1 cellular context compared by ENCODE assay signal in the genomic region with DNA sequence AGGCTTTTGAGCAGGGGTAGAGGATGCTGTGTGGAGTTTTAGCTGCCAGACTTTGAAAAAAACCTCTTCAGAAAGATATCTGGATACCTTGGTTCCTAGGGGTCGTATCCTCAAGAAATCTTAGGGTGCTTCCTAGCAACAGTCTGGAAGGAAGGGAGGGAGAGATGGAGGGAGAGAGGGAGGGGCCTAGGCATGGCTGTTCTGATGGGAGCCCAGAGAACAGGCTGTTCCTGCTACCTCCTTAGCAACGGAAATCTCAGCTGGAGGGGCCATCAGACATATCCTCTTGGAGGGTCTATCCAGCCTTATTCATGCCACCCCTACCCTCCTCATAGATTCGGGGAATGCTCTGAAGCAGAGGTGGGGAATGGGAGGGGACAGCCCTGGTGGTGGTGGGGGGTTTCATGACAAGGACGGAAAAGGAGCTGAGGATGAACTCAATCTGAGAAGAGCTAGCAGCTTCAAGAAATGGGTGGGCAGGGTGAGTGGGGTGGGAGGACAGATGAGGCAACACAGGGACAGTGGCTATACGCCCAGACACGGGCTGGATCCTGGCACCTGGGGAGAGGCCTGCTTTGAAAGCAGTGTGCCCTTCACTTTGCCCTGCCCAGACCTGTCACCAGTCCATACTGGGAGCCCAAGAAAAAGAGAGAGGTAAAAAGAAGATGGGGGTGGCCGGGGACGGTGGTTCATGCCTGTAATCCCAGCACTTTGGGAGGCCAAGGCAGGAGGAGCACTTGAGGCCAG.
TF ChIP-seq lines count a peak whose summit lies in the region.

No MANE protein-coding gene starts in this region.

TF ChIP-seq in H1, 55 proteins besides CTCF, POLR2A, EP300 and RAD21:
- TF ChIP-seq GTF2F1 (IDR thresholded peaks at IDR 0.05; ENCODE audit: borderline replicate concordance, low read depth, low read length): no peak
- no peak for TF ChIP-seq BACH1 (IDR thresholded peaks at IDR 0.05; ENCODE audit: low read length)
- no peak for TF ChIP-seq JUND (IDR thresholded peaks at IDR 0.05; ENCODE audit: low read length)
- no peak for TF ChIP-seq FOSL1 (IDR thresholded peaks at IDR 0.05; ENCODE audit: insufficient read depth, low read depth, low read length)
- no peak for TF ChIP-seq HDAC6 (IDR thresholded peaks at IDR 0.05; ENCODE audit: low read depth, low read length)
- no peak for TF ChIP-seq CBX5 (IDR thresholded peaks at IDR 0.05; ENCODE audit: low read depth, low read length)
- no peak for TF ChIP-seq POLR2AphosphoS5 (IDR thresholded peaks at IDR 0.05; ENCODE audit: low read depth, low read length)
- no peak for TF ChIP-seq TBP (IDR thresholded peaks at IDR 0.05; ENCODE audit: low read depth, low read length)
- TF ChIP-seq CTBP2 (IDR thresholded peaks at IDR 0.05; ENCODE audit: borderline replicate concordance, insufficient read depth, insufficient read length, low read length): no peak
- TF ChIP-seq SP1 (IDR thresholded peaks at IDR 0.05; ENCODE audit: low read depth, low read length): no peak
- TF ChIP-seq ATF2 (IDR thresholded peaks at IDR 0.05; ENCODE audit: low read length): no peak
- TF ChIP-seq SAP30 (IDR thresholded peaks at IDR 0.05; ENCODE audit: insufficient read depth, insufficient replicate concordance, low read length): no peak
- TF ChIP-seq, protein P1, sequence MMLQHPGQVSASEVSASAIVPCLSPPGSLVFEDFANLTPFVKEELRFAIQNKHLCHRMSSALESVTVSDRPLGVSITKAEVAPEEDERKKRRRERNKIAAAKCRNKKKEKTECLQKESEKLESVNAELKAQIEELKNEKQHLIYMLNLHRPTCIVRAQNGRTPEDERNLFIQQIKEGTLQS (IDR thresholded peaks at IDR 0.05; ENCODE audit: insufficient read depth, low read depth, low read length): no peak
- no peak for TF ChIP-seq SP2 (IDR thresholded peaks at IDR 0.05; ENCODE audit: low read length)
